12 cellular contexts compared by ENCODE assay signal in the genomic region with DNA sequence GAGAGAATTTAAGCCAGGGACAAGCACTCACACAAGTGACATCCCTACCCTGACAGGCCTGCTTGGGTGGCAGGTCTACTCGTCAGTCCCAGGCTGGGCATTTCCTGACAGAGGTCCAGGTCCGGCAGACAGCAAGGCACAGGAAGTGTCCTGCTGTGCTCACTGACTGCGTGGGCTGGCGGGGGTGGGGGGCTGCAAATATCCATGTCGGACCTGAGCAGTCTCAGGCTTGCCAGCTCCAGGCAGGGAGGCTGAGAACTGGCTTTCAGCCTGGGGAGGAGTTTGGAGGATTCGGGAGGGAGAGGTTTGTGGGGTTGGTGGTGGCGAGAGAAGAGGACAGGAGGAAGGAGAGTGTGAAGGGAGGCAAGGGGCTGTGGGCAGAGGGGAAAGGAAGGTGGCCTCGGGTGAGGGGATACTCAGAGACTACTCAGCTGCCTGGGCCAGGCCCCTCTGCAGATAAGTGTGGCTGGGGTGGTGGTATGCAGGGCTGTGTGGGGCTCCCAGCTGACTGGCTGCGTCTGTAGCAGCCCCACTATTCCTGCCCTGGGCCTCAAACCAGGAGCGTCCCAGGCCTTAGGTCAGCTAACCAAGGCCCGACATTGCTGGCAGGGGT. TPM values are rescaled to one million over a fixed set of nuclear protein-coding genes. Genes with fewer than 3 reads are reported as not detected.
A peak's percentile ranks its signal among the peaks of the same experiment; 100 is the strongest.
DNase-seq lines count a peak whose midpoint lies in the region; ATAC-seq, FAIRE-seq and TF ChIP-seq lines count a peak whose summit lies in the region.
"Had no signal": no experiment of that assay in that cellular context is flagged by ENCODE, and none has a peak within 500 bp of the region (broad histone marks: within the 10 kb centered on the region; RNA-seq: fewer than 3 reads in every experiment).

No MANE protein-coding gene starts in this region.

- no peak for TF ChIP-seq CTCF in colonic mucosa (IDR thresholded peaks at IDR 0.05)
- no peak for TF ChIP-seq CTCF in uterus (IDR thresholded peaks at IDR 0.05)
- TF ChIP-seq CTCF in pancreas (IDR thresholded peaks at IDR 0.05) = no peak

- 80 to 83% methylated on average over 11 of the region's 11 CpGs for WGBS in pancreas, 2 donors

- H3K27ac ChIP-seq in colonic mucosa (peak overlapping the region; percentile 67), muscle layer of duodenum (ENCODE audit: low read length) (peak overlapping the region; percentile 56), uterus (peak overlapping the region; percentile 94 to 99), pancreas (no peak overlapping the region)
- H3K27ac ChIP-seq: VCaP had no signal

- H3K9me3 ChIP-seq in colonic mucosa (no peaks in the 10 kb centered on the region), muscle layer of duodenum (ENCODE audit: control insufficient read depth in 1 of 2, low read length in 2 of 2) (no peaks in the 10 kb centered on the region), uterus (no peaks in the 10 kb centered on the region), pancreas (no peaks in the 10 kb centered on the region)

- ATAC-seq in Right ventricle myocardium superior (ENCODE audit: poor library complexity) (no peak), Right ventricle myocardium inferior (no peak), pancreas (no peak)

- H3K9ac ChIP-seq in colonic mucosa (ENCODE audit: low read depth in 2 of 2, low read length in 2 of 2) = peak overlapping the region; percentile 27 to 43

- H3K4me1 ChIP-seq in colonic mucosa = peaks cover 9% of the 10 kb centered on the region
- H3K4me1 ChIP-seq in muscle layer of duodenum (ENCODE audit: control insufficient read depth in 1 of 2, insufficient read depth in 2 of 2, low read length in 2 of 2) = peaks cover 25 to 72% of the 10 kb centered on the region in 2 donors
- H3K4me1 ChIP-seq in uterus = peaks cover 15 to 81% of the 10 kb centered on the region in 2 donors
- H3K4me1 ChIP-seq in pancreas = no peaks in the 10 kb centered on the region

- H3K27me3 ChIP-seq in colonic mucosa (peaks cover 6% of the 10 kb centered on the region), muscle layer of duodenum (ENCODE audit: low read depth, low read length) (no peaks in the 10 kb centered on the region), uterus (no peaks in the 10 kb centered on the region), pancreas (peaks cover 0 to 3% (median 0%) of the 10 kb centered on the region in 4 donors)

- no peak for FAIRE-seq in pancreas (lab: Jason Lieb, UNC)
- FAIRE-seq: colon had no signal

- intact Hi-C loops in Right ventricle myocardium superior (cut with DNase I) = no loop called here
- intact Hi-C loops in Right ventricle myocardium inferior (cut with DNase I) = no loop called here
- intact Hi-C loops in colonic mucosa (cut with DNase I) = no loop called here
- intact Hi-C loops in uterus (cut with DNase I; ENCODE audit: low total_unique reads) = no loop called here
- intact Hi-C loops in pancreas (cut with DNase I) = loop anchor here in 1 of 3 donors (10.0 kb wide), 1 partner anchor 172 kb away; no protein-coding TSS in a partner anchor

- H3K4me3 ChIP-seq in colonic mucosa (no peak overlapping the region), muscle layer of duodenum (ENCODE audit: low read depth in 1 of 2, low read length in 2 of 2) (no peak overlapping the region), uterus (no peak overlapping the region), pancreas (no peak overlapping the region)

- DNase-seq in Right ventricle myocardium superior (peak; percentile 54), Right ventricle myocardium inferior (ENCODE audit: missing footprints) (no peak), colonic mucosa (no peak), uterus (peak; percentile 68 to 69), mucosa of gallbladder (ENCODE audit: low spot score) (no peak), GM19240 (ENCODE audit: insufficient read length, low spot score) (no peak), pancreas (no peak)
- DNase-seq: CD4-positive, CD25-positive, alpha-beta regulatory T cell had no signal

- H3K36me3 ChIP-seq in colonic mucosa (no peaks in the 10 kb centered on the region), muscle layer of duodenum (ENCODE audit: control insufficient read depth in 1 of 2, insufficient read depth in 2 of 2, low read length in 2 of 2) (peaks cover 16 to 42% of the 10 kb centered on the region in 2 donors), uterus (no peaks in the 10 kb centered on the region), pancreas (peaks cover 0 to 21% (median 0%) of the 10 kb centered on the region in 3 donors)

- TF ChIP-seq POLR2A in uterus (IDR thresholded peaks at IDR 0.05) = no peak

RNA-seq across cellular contexts. Expression of a gene that starts 7.8 kb away (rescaled TPM):
- total RNA-seq in Right ventricle myocardium superior = 19.3 TPM
- 22.7 TPM for total RNA-seq in Right ventricle myocardium inferior
- 10 to 100 TPM in 1 of 2 donors, 1 to 10 TPM in 1; 7.0 to 11.2 TPM for total RNA-seq in colonic mucosa
- total RNA-seq in uterus = 10 to 100 TPM; 21.8 to 86.9 (median 54.2) TPM
- total RNA-seq in mucosa of gallbladder = 20.8 TPM
- total RNA-seq in pancreas = 10 to 100 TPM in 2 of 6 donors, 1 to 10 TPM in 4; 1.0 to 15.8 (median 3.8) TPM
- 1 to 10 TPM; 1.8 to 3.7 TPM for polyA plus RNA-seq in pancreas

RNA-seq across cellular contexts. Expression of a gene that starts 20.9 kb away (rescaled TPM):
- 13.7 TPM for total RNA-seq in Right ventricle myocardium superior
- total RNA-seq in Right ventricle myocardium inferior = 14.3 TPM
- total RNA-seq in colonic mucosa = 10 to 100 TPM; 41.0 to 49.8 TPM
- total RNA-seq in uterus = 10 to 100 TPM in 3 of 4 donors, 1 to 10 TPM in 1; 7.9 to 27.4 (median 19.8) TPM
- 31.8 TPM for total RNA-seq in mucosa of gallbladder
- 10 to 100 TPM; 10.4 to 20.5 (median 17.9) TPM for total RNA-seq in pancreas
- 10 to 100 TPM; 46.3 to 79.3 TPM for polyA plus RNA-seq in pancreas

RNA-seq across cellular contexts. Expression of a gene that starts 32.7 kb away (rescaled TPM):
- total RNA-seq in Right ventricle myocardium superior (26.8 TPM), Right ventricle myocardium inferior (24.1 TPM), colonic mucosa (10 to 100 TPM; 22.7 to 34.4 TPM), uterus (100 to 1,000 TPM in 1 of 4 donors, 10 to 100 TPM in 3; 26.8 to 121 (median 49.1) TPM), mucosa of gallbladder (51.5 TPM), pancreas (10 to 100 TPM; 21.8 to 37.7 (median 27.6) TPM)
- 10 to 100 TPM; 53.3 to 74.4 TPM for polyA plus RNA-seq in pancreas

RNA-seq across cellular contexts. Expression of a gene that starts 37.5 kb away (rescaled TPM):
- total RNA-seq in Right ventricle myocardium superior = 3.4 TPM
- total RNA-seq in Right ventricle myocardium inferior = 3.2 TPM
- under 1 TPM; 0.32 to 0.37 TPM for total RNA-seq in colonic mucosa
- 1 to 10 TPM in 3 of 4 donors, not detected in 1; 1.4 to 4.9 (median 1.9) TPM for total RNA-seq in uterus
- total RNA-seq in mucosa of gallbladder = 9.3 TPM
- total RNA-seq in pancreas = 1 to 10 TPM in 4 of 6 donors, under 1 TPM in 2; 0.93 to 3.6 (median 1.7) TPM
- polyA plus RNA-seq in pancreas = 1 to 10 TPM; 3.0 to 3.1 TPM
- total RNA-seq: kidney epithelial cell had no signal

Comparison
In these comparisons a context has a peak if more than half of its experiments do, and no peak if none do; other contexts are left out.
1. DNase-seq: peak in Right ventricle myocardium superior (single experiment) and uterus (2 of 2); none in Right ventricle myocardium inferior (single experiment), colonic mucosa (single experiment), mucosa of gallbladder (single experiment), GM19240 (single experiment) and pancreas (0 of 6).
2. H3K27ac ChIP-seq: peak in colonic mucosa (single experiment), muscle layer of duodenum (single experiment) and uterus (2 of 2); none in pancreas (0 of 4).